10 cellular contexts compared by ENCODE assay signal in the genomic region with DNA sequence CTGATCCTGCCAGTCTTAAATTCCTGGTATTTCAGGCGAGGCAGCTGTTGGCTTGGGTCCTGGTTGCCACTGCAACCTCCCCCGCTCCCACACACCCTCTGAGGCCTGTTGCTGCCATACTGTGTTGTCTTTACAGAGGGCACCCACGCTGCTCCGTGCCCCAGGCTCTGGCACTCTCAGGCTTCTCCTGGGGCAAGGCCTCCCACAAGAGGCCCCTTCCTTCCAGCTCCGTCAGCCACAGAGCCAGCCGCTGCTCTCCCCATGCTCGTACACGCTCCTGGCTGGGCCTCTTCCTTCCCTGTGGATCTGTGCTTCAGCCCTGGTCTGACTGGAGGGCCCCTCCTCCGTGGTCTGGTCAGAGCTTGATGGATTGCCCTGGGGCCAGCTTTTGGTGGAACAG. TPM values are rescaled to one million over a fixed set of nuclear protein-coding genes. Genes with fewer than 3 reads are reported as not detected.
A peak's percentile ranks its signal among the peaks of the same experiment; 100 is the strongest.
DNase-seq lines count a peak whose midpoint lies in the region; ATAC-seq and TF ChIP-seq lines count a peak whose summit lies in the region.
"Had no signal": no experiment of that assay in that cellular context is flagged by ENCODE, and none has a peak within 500 bp of the region (broad histone marks: within the 10 kb centered on the region; RNA-seq: fewer than 3 reads in every experiment).

No MANE protein-coding gene starts in this region.

- H2AFZ ChIP-seq in osteoblast (ENCODE audit: low read length), result peak overlapping the region; percentile 79

- peak overlapping the region in 3 of 4 donors; percentile 9 to 88 (median 87) for H3K27ac ChIP-seq in Peyer's patch
- H3K27ac ChIP-seq in osteoblast (ENCODE audit: low read depth, low read length), result peak overlapping the region; percentile 19
- H3K27ac ChIP-seq in testis, result peak overlapping the region in 1 of 2 donors; percentile 36

- no peaks in the 10 kb centered on the region for H3K27me3 ChIP-seq in Peyer's patch
- H3K27me3 ChIP-seq in osteoblast (ENCODE audit: insufficient read depth, low read length), result no peaks in the 10 kb centered on the region
- H3K27me3 ChIP-seq in testis, result no peaks in the 10 kb centered on the region

- 64 to 76% methylated on average over 8 to 9 of the region's 9 CpGs for WGBS in testis, 2 donors

- H3K36me3 ChIP-seq in Peyer's patch (no peaks in the 10 kb centered on the region), osteoblast (ENCODE audit: insufficient read depth, low read length) (no peaks in the 10 kb centered on the region), testis (ENCODE audit: low read depth, missing control alignments) (no peaks in the 10 kb centered on the region)

- H3K4me1 ChIP-seq in Peyer's patch (peaks cover 0 to 33% (median 0%) of the 10 kb centered on the region in 4 donors), osteoblast (ENCODE audit: insufficient read depth, low read length) (peaks cover 19% of the 10 kb centered on the region), testis (peaks cover 21% of the 10 kb centered on the region)

- H3K4me2 ChIP-seq in osteoblast (ENCODE audit: insufficient read depth, low read length), result no peak overlapping the region

- TF ChIP-seq POLR2A in Peyer's patch (IDR thresholded peaks at IDR 0.05), result no peak
- no peak for TF ChIP-seq POLR2A in testis (IDR thresholded peaks at IDR 0.05)

- DNase-seq in CD1c-positive myeloid dendritic cell (ENCODE audit: extremely low spot score) (peak; percentile 28), Peyer's patch (no peak), osteoblast (ENCODE audit: insufficient read length, low spot score, missing footprints) (peak; percentile 78), NCI-H146 treated with DMSO at 0.1 percent for 48 hours (lab: John Stamatoyannopoulos, UW; ENCODE audit: unreplicated experiment) (no peak), testis (no peak), GOT3 (lab: John Stamatoyannopoulos, UW) (no peak)
- DNase-seq: activated CD8-positive, alpha-beta memory T cell treated with anti-CD3 and anti-CD28 coated beads, Interleukin-2, amount 50 U/mL, for 48 hours; NCI-H526 had no signal

- ATAC-seq in esophagus mucosa (peak; percentile 17), HG03457 (IDR thresholded peaks at IDR 0.05; ENCODE audit: unreplicated experiment) (no peak)

- TF ChIP-seq CTCF in Peyer's patch (IDR thresholded peaks at IDR 0.05) (no peak), osteoblast (IDR thresholded peaks at IDR 0.05; ENCODE audit: extremely low read depth, low read depth, low read length) (no peak), testis (IDR thresholded peaks at IDR 0.05) (no peak)

- H3K4me3 ChIP-seq in Peyer's patch, result no peak overlapping the region
- H3K4me3 ChIP-seq in osteoblast (ENCODE audit: insufficient read depth, low read length), result no peak overlapping the region
- H3K4me3 ChIP-seq in testis, result no peak overlapping the region

- H3K79me2 ChIP-seq in osteoblast (ENCODE audit: insufficient read depth, low read length), result peaks cover 81% of the 10 kb centered on the region

- H3K9me3 ChIP-seq in Peyer's patch (no peaks in the 10 kb centered on the region), osteoblast (ENCODE audit: low read depth, low read length) (no peaks in the 10 kb centered on the region), testis (no peaks in the 10 kb centered on the region)

- peaks cover 28% of the 10 kb centered on the region for H4K20me1 ChIP-seq in osteoblast (ENCODE audit: insufficient read depth, low read length)

- intact Hi-C loops in testis (cut with DNase I; ENCODE audit: low total_unique reads), result no loop called here

RNA-seq across cellular contexts. Expression of a gene that starts 8.6 kb away (rescaled TPM):
- total RNA-seq in Peyer's patch, result 10 to 100 TPM in 3 of 4 donors, 1 to 10 TPM in 1; 6.6 to 28.5 (median 19.5) TPM
- 7.8 TPM for total RNA-seq in esophagus mucosa
- total RNA-seq in osteoblast, result 13.0 and 16.8 TPM in 2 replicates
- total RNA-seq in testis, result 10 to 100 TPM; 12.0 to 15.8 TPM
- polyA plus RNA-seq in testis (ENCODE audit: insufficient read depth, low read depth, low replicate concordance), result 6.2 TPM

Comparison
In these comparisons a context has a peak if more than half of its experiments do, and no peak if none do; other contexts are left out.
1. DNase-seq: peak in CD1c-positive myeloid dendritic cell (single experiment) and osteoblast (single experiment); none in Peyer's patch (0 of 3), NCI-H146 treated with DMSO at 0.1 percent for 48 hours (single experiment), testis (single experiment) and GOT3 (single experiment).